In the genomic region with DNA sequence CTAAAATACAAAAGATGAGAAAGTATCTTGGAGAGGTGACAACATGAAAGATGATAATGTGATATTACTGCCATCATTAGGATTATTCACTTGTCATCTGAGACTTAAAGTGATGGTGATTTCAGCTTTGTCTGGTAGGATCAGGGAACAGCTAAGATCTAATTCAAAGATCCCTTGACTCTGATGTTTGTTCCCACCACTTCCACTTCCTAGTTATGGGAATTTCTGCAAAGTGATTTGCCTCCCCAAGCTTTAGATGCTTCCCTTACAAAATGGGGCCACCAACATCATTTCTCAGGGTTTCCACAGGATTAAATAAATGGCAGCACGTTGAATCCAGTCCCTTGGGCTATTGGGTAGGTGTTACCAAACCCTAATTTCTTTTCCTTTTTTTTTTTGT, we compare ENCODE assay signal across 34 cellular contexts.
"Had no signal": no experiment of that assay in that cellular context is flagged by ENCODE, and none has a peak within 500 bp of the region (broad histone marks: within the 10 kb centered on the region; RNA-seq: fewer than 3 reads in every experiment).

No MANE protein-coding gene starts in this region.

- H3K4me1 ChIP-seq: adrenal gland, ascending aorta, body of pancreas, breast epithelium had no signal

- H3K27ac ChIP-seq: adrenal gland, ascending aorta, body of pancreas, brain microvascular endothelial cell, breast epithelium, cardiac muscle cell had no signal

- FAIRE-seq: astrocyte, bronchial epithelial cell had no signal

- H3K27me3 ChIP-seq: adrenal gland, ascending aorta, body of pancreas, brain microvascular endothelial cell, breast epithelium, cardiac muscle cell had no signal

- DNase-seq: activated effector memory CD4-positive, alpha-beta T cell treated with anti-CD3 and anti-CD28 coated beads, Interleukin-2, amount 50 U/mL, for 16 hours; activated effector memory CD4-positive, alpha-beta T cell treated with Interleukin-2 at 50 U/mL for 16 hours; activated gamma-delta T cell; activated gamma-delta T cell treated with Interleukin-2 at 50 U/mL for 16 hours; activated naive CD4-positive, alpha-beta T cell; activated naive CD4-positive, alpha-beta T cell treated with anti-CD3 and anti-CD28 coated beads for 36 hours; activated naive CD4-positive, alpha-beta T cell treated with anti-CD3 and anti-CD28 coated beads, Interleukin-2, amount 10 ng/mL, durations not matched to agents 7 days and 5 days; activated naive CD4-positive, alpha-beta T cell treated with anti-CD3 and anti-CD28 coated beads, Interleukin-2, amount 50 U/mL, for 16 hours; activated naive CD4-positive, alpha-beta T cell treated with Interleukin-2 at 50 U/mL for 16 hours; activated naive CD8-positive, alpha-beta T cell treated with anti-CD3 and anti-CD28 coated beads for 36 hours; activated naive CD8-positive, alpha-beta T cell treated with anti-CD3 and anti-CD28 coated beads, Interleukin-2, amount 10 ng/mL, durations not matched to agents 7 days and 5 days; activated naive CD8-positive, alpha-beta T cell treated with anti-CD3 and anti-CD28 coated beads, Interleukin-2, amount 50 U/mL, for 24 hours; activated T-cell treated with anti-CD3 and anti-CD28 coated beads, Interleukin-2, amount 50 U/mL, for 1 hour; activated T-cell treated with anti-CD3 and anti-CD28 coated beads, Interleukin-2, amount 50 U/mL, for 24 hours; activated T-cell treated with anti-CD3 and anti-CD28 coated beads, Interleukin-2, amount 50 U/mL, for 4 hours; activated T-cell treated with anti-CD3 and anti-CD28 coated beads, Interleukin-2, amount 50 U/mL, for 48 hours; activated T-cell treated with anti-CD3 and anti-CD28 coated beads, Interleukin-2, amount 50 U/mL, for 72 hours; adrenal gland; amniotic stem cell; amygdala; anterior cingulate cortex; aorta; body of pancreas; brain microvascular endothelial cell; caudate nucleus; central memory CD4-positive, alpha-beta T cell; cerebellar nuclear complex had no signal

- H3K9me3 ChIP-seq: adrenal gland, ascending aorta, body of pancreas, breast epithelium had no signal

- H3K4me3 ChIP-seq: adrenal gland, ascending aorta, body of pancreas, breast epithelium, cardiac muscle cell had no signal

- H3K36me3 ChIP-seq: adrenal gland, ascending aorta, brain microvascular endothelial cell, breast epithelium, cardiac muscle cell had no signal

- ATAC-seq: activated naive CD4-positive, alpha-beta T cell treated with anti-CD3 and anti-CD28 coated beads, Interleukin-2, amount 50 U/mL, for 72 hours; activated naive CD8-positive, alpha-beta T cell treated with anti-CD3 and anti-CD28 coated beads, Interleukin-2, amount 50 U/mL, for 24 hours; activated T-cell treated with anti-CD3 and anti-CD28 coated beads, Interleukin-2, amount 50 U/mL, for 4 hours; activated T-cell treated with anti-CD3 and anti-CD28 coated beads, Interleukin-2, amount 50 U/mL, for 72 hours; activated T-helper 17 cell treated with anti-CD3 and anti-CD28 coated beads, Interleukin-2, amount 50 U/mL, for 72 hours; body of pancreas had no signal
